In genomic region chr14:39547845-39548244, GRCh38 we compare ENCODE assay signal across 27 cellular contexts.
"Had no signal": no experiment of that assay in that cellular context is flagged by ENCODE, and none has a peak within 500 bp of the region (broad histone marks: within the 10 kb centered on the region; RNA-seq: fewer than 3 reads in every experiment).

No MANE protein-coding gene starts in this region.

- H3K27ac ChIP-seq: stomach, suprapubic skin, testis, thoracic aorta, thyroid gland, tibial artery, tibial nerve, transverse colon, upper lobe of left lung, upper lobe of right lung, uterus, vagina had no signal

- H3K4me1 ChIP-seq: stomach, suprapubic skin, testis, thyroid gland, tibial artery, tibial nerve, transverse colon, upper lobe of left lung, upper lobe of right lung, uterus, vagina had no signal

- FAIRE-seq: urothelium cell line had no signal

- DNase-seq: stimulated activated CD4-positive, alpha-beta T cell treated with anti-CD3 and anti-CD28 coated beads, Interleukin-2, amount 100 ng/mL, for 48 hours; stimulated activated CD4-positive, alpha-beta T cell treated with anti-CD3 and anti-CD28 coated beads, Interleukin-4, amount 100 ng/mL, for 1 hour; stimulated activated CD4-positive, alpha-beta T cell treated with anti-CD3 and anti-CD28 coated beads, Interleukin-4, amount 100 ng/mL, for 24 hours; stimulated activated CD4-positive, alpha-beta T cell treated with anti-CD3 and anti-CD28 coated beads, Interleukin-4, amount 100 ng/mL, for 4 hours; stimulated activated CD8-positive, alpha-beta memory T cell treated with anti-CD3 and anti-CD28 coated beads, Interleukin-4, amount 100 ng/mL, for 48 hours; stimulated activated naive B cell treated with anti-CD40 and anti-IgM and Interleukin-4, amounts not matched to agents 10 μg/mL and 1 μg/mL and 100 μg/mL, for 72 hours; stimulated activated naive CD4-positive, alpha-beta T cell; stimulated activated naive CD4-positive, alpha-beta T cell treated with Interleukin-2 at 50 U/mL for 16 hours; stimulated activated naive CD8-positive, alpha-beta T cell treated with anti-CD3 and anti-CD28 coated beads, Interleukin-15, amount 100 ng/mL, for 72 hours; stimulated activated naive CD8-positive, alpha-beta T cell treated with anti-CD3 and anti-CD28 coated beads, Interleukin-15, Interleukin-2, amounts not matched to agents 100 U/mL and 50 U/mL, for 24 hours; stomach; substantia nigra; testis; thyroid gland; tibial artery; transverse colon; trophoblast cell; upper lobe of left lung; upper lobe of right lung; uterus had no signal

- ATAC-seq: stimulated activated effector memory CD8-positive, alpha-beta T cell treated with anti-CD3 and anti-CD28 coated beads, Interleukin-12 subunit alpha, Interleukin-12 subunit beta, amount 100 ng/mL, for 72 hours; stimulated activated memory B cell treated with anti-CD40 and anti-IgM and Interleukin-4, amounts not matched to agents 10 μg/mL and 1 μg/mL and 100 μg/mL, for 72 hours; stimulated activated naive B cell treated with anti-CD40 and anti-IgM and Interleukin-4, amounts not matched to agents 10 μg/mL and 1 μg/mL and 100 μg/mL, for 72 hours; stimulated activated naive CD8-positive, alpha-beta T cell treated with anti-CD3 and anti-CD28 coated beads, Interleukin-15, amount 100 ng/mL, for 72 hours; stimulated activated naive CD8-positive, alpha-beta T cell treated with anti-CD3 and anti-CD28 coated beads, Interleukin-15, Interleukin-2, amounts not matched to agents 100 U/mL and 50 U/mL, for 24 hours; upper lobe of right lung had no signal

- H3K36me3 ChIP-seq: stomach, suprapubic skin, thoracic aorta, thyroid gland, tibial artery, tibial nerve, transverse colon, upper lobe of left lung, upper lobe of right lung, uterus, vagina had no signal

- H3K27me3 ChIP-seq: stomach, suprapubic skin, testis, thyroid gland, tibial artery, tibial nerve, transverse colon, upper lobe of left lung, upper lobe of right lung, uterus, vagina had no signal

- H3K4me3 ChIP-seq: stomach, suprapubic skin, testis, thoracic aorta, thyroid gland, tibial artery, tibial nerve, transverse colon, upper lobe of left lung, upper lobe of right lung, uterus, vagina had no signal

- H3K9me3 ChIP-seq: testis, thyroid gland, vagina had no signal
